Comparison of ENCODE assay signal across 22 cellular contexts in the genomic region with DNA sequence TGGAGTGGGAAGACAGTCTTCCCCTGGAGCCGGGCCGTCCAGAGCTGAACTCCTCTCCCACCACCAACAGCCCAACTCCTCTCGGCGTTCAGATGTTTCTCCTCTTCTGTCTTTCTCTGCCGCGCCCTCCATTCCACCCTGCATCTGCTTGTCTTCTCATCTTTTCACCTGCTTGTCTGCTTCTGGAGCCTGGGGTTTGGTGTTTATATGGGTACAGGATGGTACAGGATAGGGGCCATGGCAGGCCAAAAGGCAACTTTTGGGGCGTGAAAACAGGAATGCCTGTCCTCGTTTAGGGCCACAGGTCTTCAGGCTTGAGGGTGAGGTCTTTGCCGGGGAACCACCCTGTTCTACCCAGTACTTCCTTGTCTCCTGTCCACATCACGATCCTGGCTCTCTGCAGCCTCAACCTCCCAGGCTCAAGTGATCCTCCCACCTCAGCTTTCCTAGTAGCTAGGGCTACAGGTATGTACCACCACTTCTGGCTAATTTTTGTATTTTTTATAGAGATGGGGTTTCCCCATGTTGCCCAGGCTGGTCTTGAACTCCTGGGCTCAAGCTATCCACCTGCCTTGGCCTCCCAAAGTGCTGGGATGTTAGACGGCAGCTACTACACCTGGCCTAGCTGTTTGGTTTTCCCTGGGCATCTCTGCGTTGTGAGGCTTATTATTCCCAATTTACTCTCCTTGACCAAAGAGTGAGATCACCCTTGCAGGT.
DNase-seq lines count a peak whose midpoint lies in the region; ATAC-seq and TF ChIP-seq lines count a peak whose summit lies in the region.
"Had no signal": no experiment of that assay in that cellular context is flagged by ENCODE, and none has a peak within 500 bp of the region (broad histone marks: within the 10 kb centered on the region; RNA-seq: fewer than 3 reads in every experiment).

No MANE protein-coding gene starts in this region.

- no peaks in the 10 kb centered on the region for H3K36me3 Mint-ChIP-seq in CD4-positive, CD25-positive, alpha-beta regulatory T cell
- peaks cover 0 to 4% of the 10 kb centered on the region in 2 donors for H3K36me3 Mint-ChIP-seq in CD4-positive, alpha-beta memory T cell
- H3K36me3 Mint-ChIP-seq in activated CD8-positive, alpha-beta memory T cell treated with anti-CD3 and anti-CD28 coated beads, Interleukin-2, amount 10 ng/mL, durations not matched to agents 7 days and 5 days = peaks cover 3% of the 10 kb centered on the region
- no peaks in the 10 kb centered on the region for H3K36me3 Mint-ChIP-seq in memory B cell

- no peaks in the 10 kb centered on the region for H3K27me3 ChIP-seq in CD4-positive, CD25-positive, alpha-beta regulatory T cell (ENCODE audit: control insufficient read depth, insufficient read depth, low read length)
- H3K27me3 ChIP-seq in CD4-positive, alpha-beta memory T cell (ENCODE audit: insufficient read depth, low read length) = no peaks in the 10 kb centered on the region
- H3K27me3 ChIP-seq in body of pancreas = no peaks in the 10 kb centered on the region
- H3K27me3 ChIP-seq: gastroesophageal sphincter, tibial artery had no signal

- 88 to 89% methylated on average over 12 of the region's 12 CpGs for WGBS in body of pancreas, 2 donors

- H3K27ac Mint-ChIP-seq in CD4-positive, CD25-positive, alpha-beta regulatory T cell = peak overlapping the region; percentile 77 to 93 (median 90)
- peak overlapping the region; percentile 89 to 98 (median 96) for H3K27ac Mint-ChIP-seq in CD4-positive, alpha-beta memory T cell
- H3K27ac Mint-ChIP-seq in activated CD8-positive, alpha-beta memory T cell treated with anti-CD3 and anti-CD28 coated beads, Interleukin-2, amount 10 ng/mL, durations not matched to agents 7 days and 5 days = peak overlapping the region; percentile 12
- H3K27ac Mint-ChIP-seq in memory B cell = peak overlapping the region; percentile 47
- H3K27ac Mint-ChIP-seq: H9 had no signal

- H3K4me3 ChIP-seq in CD4-positive, CD25-positive, alpha-beta regulatory T cell (ENCODE audit: low read depth, low read length) = no peak overlapping the region
- no peak overlapping the region for H3K4me3 ChIP-seq in CD4-positive, alpha-beta memory T cell (ENCODE audit: low read length in 2 of 2)
- H3K4me3 ChIP-seq in body of pancreas = no peak overlapping the region
- H3K4me3 ChIP-seq: gastroesophageal sphincter, SK-N-MC, tibial artery had no signal

- H3K36me3 ChIP-seq in CD4-positive, CD25-positive, alpha-beta regulatory T cell (ENCODE audit: control insufficient read depth, insufficient read depth, low read length) = no peaks in the 10 kb centered on the region
- H3K36me3 ChIP-seq in CD4-positive, alpha-beta memory T cell (ENCODE audit: insufficient read depth, low read length) = no peaks in the 10 kb centered on the region
- no peaks in the 10 kb centered on the region for H3K36me3 ChIP-seq in body of pancreas (replicated peaks in 1 of 2; ENCODE audit: insufficient read depth in 1 of 2, low read depth in 2 of 2)
- H3K36me3 ChIP-seq: gastroesophageal sphincter, tibial artery had no signal

- no peak for TF ChIP-seq POLR2A in body of pancreas (IDR thresholded peaks at IDR 0.05)

- no peak for TF ChIP-seq CTCF in body of pancreas (IDR thresholded peaks at IDR 0.05)

- POLR2A ChIA-PET in CD4-positive, alpha-beta memory T cell (lab: Charles Lee; ENCODE audit: partially characterized antibody) = interaction anchor here (1.3 to 4.3 kb wide), 5 partner anchors 13 to 196 kb away, joined by 3 to 57 read pairs (median 11); a partner anchor contains a TSS

- H3K27me3 Mint-ChIP-seq in CD4-positive, CD25-positive, alpha-beta regulatory T cell = no peaks in the 10 kb centered on the region
- H3K27me3 Mint-ChIP-seq in CD4-positive, alpha-beta memory T cell = peaks cover 0 to 3% of the 10 kb centered on the region in 2 donors
- no peaks in the 10 kb centered on the region for H3K27me3 Mint-ChIP-seq in activated CD8-positive, alpha-beta memory T cell treated with anti-CD3 and anti-CD28 coated beads, Interleukin-2, amount 10 ng/mL, durations not matched to agents 7 days and 5 days
- no peaks in the 10 kb centered on the region for H3K27me3 Mint-ChIP-seq in memory B cell

- peak overlapping the region in 1 of 4 donors; percentile 57 for H3K4me3 Mint-ChIP-seq in CD4-positive, CD25-positive, alpha-beta regulatory T cell
- H3K4me3 Mint-ChIP-seq in CD4-positive, alpha-beta memory T cell = peak overlapping the region in 3 of 8 donors; percentile 12 to 55 (median 52)
- H3K4me3 Mint-ChIP-seq in activated CD8-positive, alpha-beta memory T cell treated with anti-CD3 and anti-CD28 coated beads, Interleukin-2, amount 10 ng/mL, durations not matched to agents 7 days and 5 days = no peak overlapping the region
- no peak overlapping the region for H3K4me3 Mint-ChIP-seq in memory B cell
- H3K4me3 Mint-ChIP-seq: H9 had no signal

- H3K9me3 Mint-ChIP-seq in CD4-positive, CD25-positive, alpha-beta regulatory T cell = peaks cover 0 to 2% (median 0%) of the 10 kb centered on the region in 7 donors
- H3K9me3 Mint-ChIP-seq in CD4-positive, alpha-beta memory T cell = peaks cover 0 to 3% (median 0%) of the 10 kb centered on the region in 8 donors
- H3K9me3 Mint-ChIP-seq in activated CD8-positive, alpha-beta memory T cell treated with anti-CD3 and anti-CD28 coated beads, Interleukin-2, amount 10 ng/mL, durations not matched to agents 7 days and 5 days (ENCODE audit: low read depth) = no peaks in the 10 kb centered on the region
- H3K9me3 Mint-ChIP-seq in memory B cell = no peaks in the 10 kb centered on the region
- H3K9me3 Mint-ChIP-seq: activated naive CD4-positive, alpha-beta T cell treated with anti-CD3 and anti-CD28 coated beads, Interleukin-2, amount 50 U/mL, for 72 hours; H9 had no signal

- DNase-seq in CD4-positive, CD25-positive, alpha-beta regulatory T cell = no peak
- no peak for DNase-seq in CD4-positive, alpha-beta memory T cell
- DNase-seq in activated CD8-positive, alpha-beta memory T cell treated with anti-CD3 and anti-CD28 coated beads, Interleukin-2, amount 10 ng/mL, durations not matched to agents 7 days and 5 days = no peak
- DNase-seq in memory B cell (ENCODE audit: low spot score in 2 of 2) (no peak), body of pancreas (no peak), NK-92 (lab: John Stamatoyannopoulos, UW; ENCODE audit: unreplicated experiment) (no peak)
- DNase-seq: activated CD4-positive, CD25-positive, alpha-beta regulatory T cell; COR-L47; DMS79; H9; NCI-H1417; NCI-H2107; NCI-H524; stimulated activated CD4-positive, alpha-beta T cell treated with anti-CD3 and anti-CD28 coated beads, Interleukin-2, amount 100 ng/mL, for 24 hours; stimulated activated naive CD4-positive, alpha-beta T cell treated with Interleukin-2 at 50 U/mL for 16 hours; tibial artery had no signal

- H3K27ac ChIP-seq in CD4-positive, CD25-positive, alpha-beta regulatory T cell (ENCODE audit: insufficient read depth, low read length, poor library complexity, severe bottlenecking) = peak overlapping the region; percentile 83
- H3K27ac ChIP-seq in CD4-positive, alpha-beta memory T cell (ENCODE audit: low read depth, low read length) = peak overlapping the region; percentile 72
- H3K27ac ChIP-seq in body of pancreas = no peak overlapping the region
- H3K27ac ChIP-seq: gastroesophageal sphincter, HL-60, RWPE1, SK-N-MC, tibial artery had no signal

- intact Hi-C loops in CD4-positive, alpha-beta memory T cell (cut with micrococcal nuclease) = no loop called here
- intact Hi-C loops in body of pancreas (cut with DNase I) = no loop called here

- H3K4me1 ChIP-seq in CD4-positive, CD25-positive, alpha-beta regulatory T cell (ENCODE audit: control insufficient read depth, insufficient read depth, low read length, poor library complexity, severe bottlenecking) = peaks cover 29% of the 10 kb centered on the region
- peaks cover 35% of the 10 kb centered on the region for H3K4me1 ChIP-seq in CD4-positive, alpha-beta memory T cell (ENCODE audit: insufficient read depth, low read length)
- H3K4me1 ChIP-seq in body of pancreas = no peaks in the 10 kb centered on the region
- H3K4me1 ChIP-seq: gastroesophageal sphincter, tibial artery had no signal

- no peak for ATAC-seq in CD4-positive, CD25-positive, alpha-beta regulatory T cell (ENCODE audit: low read depth in 2 of 2)
- no peak for ATAC-seq in activated CD8-positive, alpha-beta memory T cell treated with anti-CD3 and anti-CD28 coated beads, Interleukin-2, amount 10 ng/mL, durations not matched to agents 7 days and 5 days
- ATAC-seq in memory B cell (ENCODE audit: low read depth) (no peak), body of pancreas (no peak), GM18520 (IDR thresholded peaks at IDR 0.05; ENCODE audit: unreplicated experiment) (no peak)
- ATAC-seq: gastroesophageal sphincter had no signal

- H3K4me1 Mint-ChIP-seq in CD4-positive, CD25-positive, alpha-beta regulatory T cell = peaks cover 7 to 42% (median 27%) of the 10 kb centered on the region in 4 donors
- peaks cover 25 to 53% (median 39%) of the 10 kb centered on the region in 4 donors for H3K4me1 Mint-ChIP-seq in CD4-positive, alpha-beta memory T cell
- peaks cover 34% of the 10 kb centered on the region for H3K4me1 Mint-ChIP-seq in activated CD8-positive, alpha-beta memory T cell treated with anti-CD3 and anti-CD28 coated beads, Interleukin-2, amount 10 ng/mL, durations not matched to agents 7 days and 5 days
- H3K4me1 Mint-ChIP-seq in memory B cell = peaks cover 32% of the 10 kb centered on the region

- no peaks in the 10 kb centered on the region for H3K9me3 ChIP-seq in CD4-positive, CD25-positive, alpha-beta regulatory T cell (ENCODE audit: control insufficient read depth in 2 of 2, low read length in 2 of 2)
- no peaks in the 10 kb centered on the region for H3K9me3 ChIP-seq in CD4-positive, alpha-beta memory T cell (ENCODE audit: control insufficient read depth in 1 of 2, low read length in 2 of 2)
- no peaks in the 10 kb centered on the region for H3K9me3 ChIP-seq in body of pancreas
- H3K9me3 ChIP-seq: gastroesophageal sphincter, tibial artery had no signal

- CTCF ChIA-PET in CD4-positive, alpha-beta memory T cell (lab: Charles Lee; ENCODE audit: partially characterized antibody) = no interaction called here
- CTCF ChIA-PET in activated CD8-positive, alpha-beta memory T cell treated with anti-CD3 and anti-CD28 coated beads, Interleukin-2, amount 10 ng/mL, durations not matched to agents 7 days and 5 days (lab: Charles Lee) = interaction anchor here (1.8 to 3.5 kb wide), 4 partner anchors 9 to 185 kb away, joined by 3 to 25 read pairs (median 6); no protein-coding TSS in a partner anchor

Comparison
In these comparisons a context has a peak if more than half of its experiments do, and no peak if none do; other contexts are left out.
1. H3K27ac ChIP-seq: peak in CD4-positive, CD25-positive, alpha-beta regulatory T cell (single experiment) and CD4-positive, alpha-beta memory T cell (single experiment); none in body of pancreas (0 of 4).
2. H3K27ac Mint-ChIP-seq: peak in every context shown above with its lines; median percentile 96 in CD4-positive, alpha-beta memory T cell; 90 in CD4-positive, CD25-positive, alpha-beta regulatory T cell; 47 in memory B cell; 12 in activated CD8-positive, alpha-beta memory T cell treated with anti-CD3 and anti-CD28 coated beads, Interleukin-2, amount 10 ng/mL, durations not matched to agents 7 days and 5 days.